12 cellular contexts compared by ENCODE assay signal in the genomic region with DNA sequence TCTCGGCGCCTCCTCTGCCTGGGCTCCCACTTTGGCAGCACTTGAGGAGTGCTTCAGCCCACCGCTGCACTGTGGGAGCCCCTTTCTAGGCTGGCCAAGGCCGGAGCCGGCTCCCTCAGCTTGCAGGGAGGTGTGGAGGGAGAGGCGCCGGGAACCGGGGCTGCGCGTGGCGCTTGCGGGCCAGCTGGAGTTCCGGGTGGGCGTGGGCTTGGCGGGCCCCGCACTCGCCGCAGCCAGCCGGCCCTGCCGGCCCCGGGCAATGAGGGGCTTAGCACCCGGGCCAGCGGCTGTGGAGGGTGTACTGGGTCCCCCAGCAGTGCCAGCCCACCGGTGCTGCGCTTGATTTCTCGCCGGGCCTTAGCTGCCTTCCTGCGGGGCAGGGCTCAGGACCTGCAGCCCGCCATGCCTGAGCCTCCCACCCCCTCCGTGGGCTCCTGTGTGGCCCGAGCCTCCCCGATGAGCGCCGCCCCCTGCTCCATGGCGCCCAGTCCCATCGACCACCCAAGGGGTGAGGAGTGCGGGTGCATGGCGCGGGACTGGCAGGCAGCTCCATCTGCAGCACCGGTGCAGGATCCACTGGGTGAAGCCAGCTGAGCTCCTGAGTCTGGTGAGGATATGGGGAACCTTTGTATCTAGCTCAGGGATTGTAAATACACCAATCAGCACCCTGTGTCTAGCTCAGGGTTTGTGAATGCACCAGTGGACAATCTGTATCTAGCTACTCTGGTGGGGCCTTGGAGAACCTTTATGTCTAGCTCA. TPM values are rescaled to one million over a fixed set of nuclear protein-coding genes. Genes with fewer than 3 reads are reported as not detected.
"Had no signal": no experiment of that assay in that cellular context is flagged by ENCODE, and none has a peak within 500 bp of the region (broad histone marks: within the 10 kb centered on the region; RNA-seq: fewer than 3 reads in every experiment).

No MANE protein-coding gene starts in this region.

RNA-seq across cellular contexts. Expression of gene TBX10, which starts 20.5 kb away (rescaled TPM):
- total RNA-seq: activated CD4-positive, alpha-beta T cell treated with anti-CD3 and anti-CD28 coated beads, Interleukin-2, amount 10 ng/mL, durations not matched to agents 24 days and 14 days; activated CD8-positive, alpha-beta memory T cell treated with anti-CD3 and anti-CD28 coated beads for 36 hours; activated CD8-positive, alpha-beta T cell treated with anti-CD3 and anti-CD28 coated beads for 36 hours; activated naive CD8-positive, alpha-beta T cell treated with anti-CD3 and anti-CD28 coated beads for 36 hours; activated T-cell treated with anti-CD3 and anti-CD28 coated beads, Interleukin-2, amount 50 U/mL, for 72 hours; activated T-helper 17 cell treated with anti-CD3 and anti-CD28 coated beads, Interleukin-2, amount 50 U/mL, for 72 hours; aorta; breast epithelium; RPMI7951; SJCRH30; T-helper 1 cell treated with Interleukin-12 subunit alpha and Interleukin-12 subunit beta and Interleukin-4 antibody, amounts not matched to agents 30 ng/mL and 1 ng/mL, for 36 hours; T-helper 2 cell treated with Interferon-gamma antibody and Interleukin-4, amounts not matched to agents 100 ng/mL and 5 ng/mL, for 36 hours had no signal

RNA-seq across cellular contexts. Expression of gene ACY3, which starts 31.4 kb away (rescaled TPM):
- total RNA-seq: activated CD4-positive, alpha-beta T cell treated with anti-CD3 and anti-CD28 coated beads, Interleukin-2, amount 10 ng/mL, durations not matched to agents 24 days and 14 days; aorta; T-helper 1 cell treated with Interleukin-12 subunit alpha and Interleukin-12 subunit beta and Interleukin-4 antibody, amounts not matched to agents 30 ng/mL and 1 ng/mL, for 36 hours had no signal
